Comparison of ENCODE assay signal across 21 cellular contexts in the genomic region with DNA sequence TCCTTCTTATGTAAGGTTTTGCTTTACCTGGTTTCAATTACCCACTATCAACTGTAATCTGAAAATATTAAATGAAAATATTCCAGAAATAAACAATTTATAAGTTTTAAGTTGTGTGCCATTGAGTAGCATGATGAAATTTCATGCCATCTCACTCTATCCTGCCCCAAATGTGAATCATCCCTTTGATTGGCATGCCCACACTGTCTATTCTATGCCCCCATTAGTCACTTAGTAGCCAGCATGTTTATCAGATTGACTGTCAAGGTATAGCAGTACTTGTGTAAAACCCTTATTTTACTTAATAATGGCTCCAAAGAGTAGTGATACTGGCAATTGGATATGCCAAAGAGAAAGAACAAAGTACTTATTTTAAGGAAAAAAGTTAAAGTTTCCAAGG.
"Had no signal": no experiment of that assay in that cellular context is flagged by ENCODE, and none has a peak within 500 bp of the region (broad histone marks: within the 10 kb centered on the region; RNA-seq: fewer than 3 reads in every experiment).

No MANE protein-coding gene starts in this region.

- DNase-seq: dermis blood vessel endothelial cell; effector memory CD4-positive, alpha-beta T cell; erythroblast; esophagus squamous epithelium; foreskin melanocyte; glutamatergic neuron; left cardiac atrium; left lung; mesenchymal stem cell; mucosa of descending colon; naive B cell; pancreas; stimulated activated CD4-positive, alpha-beta T cell treated with anti-CD3 and anti-CD28 coated beads, Interleukin-12 subunit alpha, Interleukin-12 subunit beta, amount 100 ng/mL, for 4 hours; stimulated activated CD4-positive, alpha-beta T cell treated with anti-CD3 and anti-CD28 coated beads, Interleukin-1b, Interleukin-23, amount 100 ng/mL, for 48 hours; stimulated activated CD4-positive, alpha-beta T cell treated with anti-CD3 and anti-CD28 coated beads, Interleukin-4, amount 100 ng/mL, for 1 hour; stimulated activated CD8-positive, alpha-beta memory T cell treated with anti-CD3 and anti-CD28 coated beads, Interleukin-4, amount 100 ng/mL, for 48 hours; stimulated activated naive CD4-positive, alpha-beta T cell; stimulated activated naive CD8-positive, alpha-beta T cell treated with anti-CD3 and anti-CD28 coated beads, Interleukin-15, amount 100 ng/mL, for 72 hours; transverse colon; upper lobe of right lung; uterus had no signal
